In the genomic region with DNA sequence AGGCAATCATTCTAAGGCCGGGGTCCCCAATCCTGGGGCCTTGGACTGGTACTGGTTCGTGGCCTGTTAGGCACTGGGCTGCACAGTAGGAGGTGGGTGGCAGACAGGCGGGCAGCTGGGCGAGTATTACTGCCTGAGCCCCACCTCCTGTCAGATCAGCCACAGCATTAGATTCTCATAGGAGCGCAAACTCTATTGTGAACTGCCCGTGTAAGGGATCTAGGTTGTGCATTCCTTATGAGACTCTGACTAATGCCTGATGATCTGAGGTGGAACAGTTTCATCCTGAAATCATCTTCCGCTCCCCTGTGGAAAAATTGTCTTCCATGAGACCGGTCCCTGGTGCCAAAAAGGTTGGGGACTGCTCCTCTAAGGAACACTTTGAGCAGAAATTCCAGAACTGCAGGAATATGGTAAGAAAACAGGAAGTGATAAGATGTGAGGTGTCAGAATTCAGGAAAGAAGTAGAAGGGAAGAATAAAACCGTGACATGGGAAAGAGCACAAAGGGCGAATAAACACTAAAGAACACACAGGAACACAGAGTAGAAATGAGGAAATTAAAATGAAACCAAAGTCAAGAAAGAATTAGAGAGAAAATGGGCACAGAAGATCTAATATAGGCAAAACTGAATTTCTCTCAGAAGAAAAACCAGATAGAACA, we compare ENCODE assay signal across 12 cellular contexts. TPM values are rescaled to one million over a fixed set of nuclear protein-coding genes. Genes with fewer than 3 reads are reported as not detected.
DNase-seq lines count a peak whose midpoint lies in the region; ATAC-seq and TF ChIP-seq lines count a peak whose summit lies in the region.
"Had no signal": no experiment of that assay in that cellular context is flagged by ENCODE, and none has a peak within 500 bp of the region (broad histone marks: within the 10 kb centered on the region; RNA-seq: fewer than 3 reads in every experiment).

No MANE protein-coding gene starts in this region.

- ATAC-seq in GM18511 (IDR thresholded peaks at IDR 0.05; ENCODE audit: unreplicated experiment) (peak; percentile 20), PC-3 (peak; percentile 74), HG03280 (IDR thresholded peaks at IDR 0.05; ENCODE audit: unreplicated experiment) (no peak)
- ATAC-seq in naive thymus-derived CD8-positive, alpha-beta T cell = no peak
- ATAC-seq: left lung had no signal

- H3K4me2 ChIP-seq in PC-3 (ENCODE audit: low read length) = peak overlapping the region; percentile 8

- H3K36me3 ChIP-seq in PC-3 (ENCODE audit: low read depth, low read length) = peaks cover 19% of the 10 kb centered on the region
- peaks cover 6% of the 10 kb centered on the region for H3K36me3 ChIP-seq in colonic mucosa

- CTCF ChIA-PET in PC-3 (lab: Charles Lee) = no interaction called here

- H3K27me3 ChIP-seq in PC-3 (ENCODE audit: low read length) = no peaks in the 10 kb centered on the region
- H3K27me3 ChIP-seq in colonic mucosa = no peaks in the 10 kb centered on the region
- H3K27me3 ChIP-seq: left lung, right atrium auricular region had no signal

- no peaks in the 10 kb centered on the region for H3F3A ChIP-seq in PC-3 (ENCODE audit: low read length, unreplicated experiment)

- H3K9me3 Mint-ChIP-seq in chondrocyte (ENCODE audit: low read depth) = no peaks in the 10 kb centered on the region
- H3K9me3 Mint-ChIP-seq in naive thymus-derived CD8-positive, alpha-beta T cell = no peaks in the 10 kb centered on the region

- TSS peak; percentile 21 for BruUV-seq in PC-3 (replicated peaks; lab: Mats Ljungman, UMichigan)

- no peaks in the 10 kb centered on the region for H3K79me2 ChIP-seq in PC-3 (ENCODE audit: low read length)

- DNase-seq in PC-3 = peak; percentile 50
- no peak for DNase-seq in chondrocyte (ENCODE audit: low spot score)
- no peak for DNase-seq in naive thymus-derived CD8-positive, alpha-beta T cell
- DNase-seq in DMS 273 treated with DMSO at 0.1 percent for 48 hours (lab: John Stamatoyannopoulos, UW) = no peak
- DNase-seq in colonic mucosa = no peak
- DNase-seq in medulla oblongata (ENCODE audit: extremely low spot score) = no peak
- DNase-seq: GDM1, left lung, NCI-H1417 treated with DMSO at 0.1 percent for 48 hours had no signal

- POLR2A ChIA-PET in PC-3 (lab: Charles Lee; ENCODE audit: unreplicated experiment) = no interaction called here
- POLR2A ChIA-PET in naive thymus-derived CD8-positive, alpha-beta T cell (lab: Charles Lee) = interaction anchor here (1.3 kb wide), 1 partner anchor 33 kb away, joined by 3 read pairs; no protein-coding TSS in a partner anchor

- intact Hi-C loops in PC-3 (cut with micrococcal nuclease) = loop anchor here (5.0 kb wide), 1 partner anchor 54 kb away; no protein-coding TSS in a partner anchor
- intact Hi-C loops in colonic mucosa (cut with DNase I) = no loop called here

- no peak for TF ChIP-seq CTCF in PC-3 (conservative IDR thresholded peaks at IDR 0.05; ENCODE audit: low read depth, low read length)
- no peak for TF ChIP-seq CTCF in chondrocyte (IDR thresholded peaks at IDR 0.05)
- TF ChIP-seq CTCF in colonic mucosa (IDR thresholded peaks at IDR 0.05) = no peak

- H2AFZ ChIP-seq in PC-3 (ENCODE audit: low read length) = no peak overlapping the region

- H3K27ac ChIP-seq in PC-3 (ENCODE audit: low read length) (peak overlapping the region; percentile 78), colonic mucosa (no peak overlapping the region)
- H3K27ac ChIP-seq: left lung, right atrium auricular region had no signal

- H3K4me3 Mint-ChIP-seq in chondrocyte (ENCODE audit: unreplicated experiment) = no peak overlapping the region
- H3K4me3 Mint-ChIP-seq in naive thymus-derived CD8-positive, alpha-beta T cell = no peak overlapping the region

- H3K4me3 ChIP-seq in PC-3 (ENCODE audit: low read length) (no peak overlapping the region), colonic mucosa (no peak overlapping the region)
- H3K4me3 ChIP-seq: left lung, right atrium auricular region had no signal

- H4K20me1 ChIP-seq in PC-3 (ENCODE audit: low read length) = no peaks in the 10 kb centered on the region

- H3K36me3 Mint-ChIP-seq in chondrocyte (ENCODE audit: low read depth) = peaks cover 39% of the 10 kb centered on the region
- H3K36me3 Mint-ChIP-seq in naive thymus-derived CD8-positive, alpha-beta T cell = peaks cover 15 to 77% (median 25%) of the 10 kb centered on the region in 3 donors

- no peaks in the 10 kb centered on the region for H3K27me3 Mint-ChIP-seq in chondrocyte (ENCODE audit: low read depth)
- H3K27me3 Mint-ChIP-seq in naive thymus-derived CD8-positive, alpha-beta T cell = no peaks in the 10 kb centered on the region

- H3K9ac ChIP-seq in PC-3 (ENCODE audit: low read length) (peak overlapping the region; percentile 22), colonic mucosa (ENCODE audit: low read depth in 2 of 2, low read length in 2 of 2) (no peak overlapping the region)

- H3K4me1 ChIP-seq in PC-3 (ENCODE audit: insufficient read depth, low read length) (peaks cover 26% of the 10 kb centered on the region), colonic mucosa (no peaks in the 10 kb centered on the region)
- H3K4me1 ChIP-seq: right atrium auricular region had no signal

- H3K27ac Mint-ChIP-seq in chondrocyte (ENCODE audit: unreplicated experiment) = peak overlapping the region; percentile 7
- peak overlapping the region in 9 of 10 donors; percentile 67 to 93 (median 87) for H3K27ac Mint-ChIP-seq in naive thymus-derived CD8-positive, alpha-beta T cell

- peaks cover 18% of the 10 kb centered on the region for H3K4me1 Mint-ChIP-seq in chondrocyte (ENCODE audit: low read depth)
- H3K4me1 Mint-ChIP-seq in naive thymus-derived CD8-positive, alpha-beta T cell = peaks cover 16 to 29% (median 20%) of the 10 kb centered on the region in 4 donors

- no peaks in the 10 kb centered on the region for H3K9me2 ChIP-seq in PC-3 (replicated peaks; ENCODE audit: low read length)

- H3K9me3 ChIP-seq in PC-3 (ENCODE audit: low read length) (no peaks in the 10 kb centered on the region), colonic mucosa (no peaks in the 10 kb centered on the region)
- H3K9me3 ChIP-seq: left lung, right atrium auricular region had no signal

RNA-seq across cellular contexts. Expression of gene PDCD6IP, which starts 57.6 kb away (rescaled TPM):
- total RNA-seq in PC-3 (2014; rRNA removed) (185 and 266 TPM in 2 replicates), chondrocyte (247 to 260 TPM (median 255 TPM) in 3 replicates), colonic mucosa (100 to 1,000 TPM; 388 to 492 TPM)
- total RNA-seq in naive thymus-derived CD8-positive, alpha-beta T cell = 100 to 1,000 TPM; 211 to 216 TPM
- polyA plus RNA-seq in naive thymus-derived CD8-positive, alpha-beta T cell = 10 to 100 TPM; 56.9 to 61.7 (median 59.0) TPM

Comparison
In these comparisons a context has a peak if more than half of its experiments do, and no peak if none do; other contexts are left out.
1. ATAC-seq: peak in GM18511 (single experiment) and PC-3 (single experiment); none in naive thymus-derived CD8-positive, alpha-beta T cell (0 of 2) and HG03280 (single experiment).